22 cellular contexts compared by ENCODE assay signal in genomic region chr5:106401561-106401960, GRCh38.
"Had no signal": no experiment of that assay in that cellular context is flagged by ENCODE, and none has a peak within 500 bp of the region (broad histone marks: within the 10 kb centered on the region; RNA-seq: fewer than 3 reads in every experiment).

No MANE protein-coding gene starts in this region.

- H3K36me3 ChIP-seq: MG63 had no signal

- DNase-seq: activated CD4-positive, alpha-beta memory T cell treated with anti-CD3 and anti-CD28 coated beads for 36 hours; activated CD4-positive, alpha-beta T cell treated with anti-CD3 and anti-CD28 coated beads, Interleukin-2, amount 10 ng/mL, durations not matched to agents 7 days and 5 days; activated CD4-positive, CD25-positive, alpha-beta regulatory T cell; activated CD8-positive, alpha-beta memory T cell treated with anti-CD3 and anti-CD28 coated beads for 24 hours; activated gamma-delta T cell treated with Interleukin-2 at 50 U/mL for 16 hours; activated naive CD4-positive, alpha-beta T cell treated with anti-CD3 and anti-CD28 coated beads, Interleukin-2, amount 10 ng/mL, durations not matched to agents 7 days and 5 days; activated naive CD8-positive, alpha-beta T cell treated with anti-CD3 and anti-CD28 coated beads for 36 hours; activated T-cell treated with anti-CD3 and anti-CD28 coated beads, Interleukin-2, amount 50 U/mL, for 4 hours; MG63; MV-4-11; NCI-H1105 treated with DMSO at 0.1 percent for 48 hours; NCI-H1436 treated with DMSO at 0.1 percent for 48 hours; NCI-H187; NCI-H2081; NCI-H524; SHP77 treated with DMSO at 0.1 percent for 48 hours; T-helper 17 cell; T-helper 9 cell had no signal

- H3K27me3 ChIP-seq: MG63 had no signal

- H3K9ac ChIP-seq: KMS-11 had no signal

- H3K4me2 ChIP-seq: KMS-11 had no signal

- H3K27me3 Mint-ChIP-seq: activated CD4-positive, alpha-beta memory T cell treated with anti-CD3 and anti-CD28 coated beads for 36 hours; activated CD4-positive, alpha-beta T cell treated with anti-CD3 and anti-CD28 coated beads, Interleukin-2, amount 10 ng/mL, durations not matched to agents 7 days and 5 days; activated naive CD4-positive, alpha-beta T cell treated with anti-CD3 and anti-CD28 coated beads, Interleukin-2, amount 10 ng/mL, durations not matched to agents 7 days and 5 days; activated naive CD8-positive, alpha-beta T cell treated with anti-CD3 and anti-CD28 coated beads for 36 hours; central memory CD8-positive, alpha-beta T cell; T-helper 17 cell had no signal

- H3K4me3 Mint-ChIP-seq: activated CD4-positive, alpha-beta memory T cell treated with anti-CD3 and anti-CD28 coated beads for 36 hours; activated CD4-positive, alpha-beta T cell treated with anti-CD3 and anti-CD28 coated beads, Interleukin-2, amount 10 ng/mL, durations not matched to agents 7 days and 5 days; activated naive CD4-positive, alpha-beta T cell treated with anti-CD3 and anti-CD28 coated beads, Interleukin-2, amount 10 ng/mL, durations not matched to agents 7 days and 5 days; activated naive CD8-positive, alpha-beta T cell treated with anti-CD3 and anti-CD28 coated beads for 36 hours; activated T-cell treated with anti-CD3 and anti-CD28 coated beads, Interleukin-2, amount 50 U/mL, for 4 hours; central memory CD8-positive, alpha-beta T cell; T-helper 17 cell had no signal

- H3K9me3 ChIP-seq: MG63 had no signal

- H3K9me3 Mint-ChIP-seq: central memory CD8-positive, alpha-beta T cell had no signal

- H3K4me1 Mint-ChIP-seq: activated CD4-positive, alpha-beta T cell treated with anti-CD3 and anti-CD28 coated beads, Interleukin-2, amount 10 ng/mL, durations not matched to agents 7 days and 5 days; activated naive CD4-positive, alpha-beta T cell treated with anti-CD3 and anti-CD28 coated beads, Interleukin-2, amount 10 ng/mL, durations not matched to agents 7 days and 5 days; activated naive CD8-positive, alpha-beta T cell treated with anti-CD3 and anti-CD28 coated beads for 36 hours; central memory CD8-positive, alpha-beta T cell; T-helper 17 cell had no signal

- ATAC-seq: activated T-cell treated with anti-CD3 and anti-CD28 coated beads, Interleukin-2, amount 50 U/mL, for 4 hours; T-helper 17 cell had no signal

- H3K27ac ChIP-seq: KMS-11, VCaP had no signal

- H3K36me3 Mint-ChIP-seq: activated CD4-positive, alpha-beta memory T cell treated with anti-CD3 and anti-CD28 coated beads for 36 hours; activated naive CD4-positive, alpha-beta T cell treated with anti-CD3 and anti-CD28 coated beads, Interleukin-2, amount 10 ng/mL, durations not matched to agents 7 days and 5 days; activated naive CD8-positive, alpha-beta T cell treated with anti-CD3 and anti-CD28 coated beads for 36 hours had no signal

- H3K4me3 ChIP-seq: MG63 had no signal

- H3K27ac Mint-ChIP-seq: activated CD4-positive, alpha-beta memory T cell treated with anti-CD3 and anti-CD28 coated beads for 36 hours; activated CD4-positive, alpha-beta T cell treated with anti-CD3 and anti-CD28 coated beads, Interleukin-2, amount 10 ng/mL, durations not matched to agents 7 days and 5 days; activated naive CD4-positive, alpha-beta T cell treated with anti-CD3 and anti-CD28 coated beads, Interleukin-2, amount 10 ng/mL, durations not matched to agents 7 days and 5 days; activated naive CD8-positive, alpha-beta T cell treated with anti-CD3 and anti-CD28 coated beads for 36 hours; activated T-helper 2 cell treated with anti-CD3 and anti-CD28 coated beads, Interferon-gamma antibody, Interleukin-2, Interleukin-4, amounts not matched to agents 10 μg/mL and 5 μg/mL and 100 μg/mL, durations not matched to agents 14 hours and 24 hours and 36 hours; T-helper 17 cell had no signal
